23 cellular contexts compared by ENCODE assay signal in the genomic region with DNA sequence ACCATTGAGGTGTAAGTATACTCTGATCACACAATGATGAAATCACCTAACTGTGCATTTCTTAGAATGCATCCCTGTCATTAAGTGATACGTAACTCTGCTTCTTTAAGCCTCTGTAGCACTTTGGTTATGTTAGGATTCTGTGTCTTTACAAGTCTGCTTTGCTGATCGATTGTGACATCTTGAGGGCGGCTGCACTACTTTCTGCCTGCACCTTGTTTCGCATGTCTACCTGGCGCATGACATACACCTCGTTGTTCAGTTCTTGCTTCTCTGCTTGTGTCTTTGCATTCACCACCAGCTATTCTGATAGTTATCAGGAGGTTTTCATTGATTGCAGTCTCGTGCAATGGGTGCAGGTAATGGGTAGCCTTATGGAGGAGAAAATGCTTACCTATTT.
"Had no signal": no experiment of that assay in that cellular context is flagged by ENCODE, and none has a peak within 500 bp of the region (broad histone marks: within the 10 kb centered on the region; RNA-seq: fewer than 3 reads in every experiment).

No MANE protein-coding gene starts in this region.

- ATAC-seq: Panc1, PC-3 had no signal

- H3K9me3 ChIP-seq: SK-N-SH had no signal

- H3K4me2 ChIP-seq: SK-N-SH had no signal

- DNase-seq: IMR-90; Karpas-422; KG1; MM.1S; NCI-H1092 treated with DMSO at 0.1 percent for 48 hours; NCI-H1436; NCI-H187; NCI-H2029; NCI-H2081 treated with DMSO at 0.1 percent for 48 hours; NCI-H2171; NCI-H226; NCI-H446; NCI-H510A; NCI-H524 treated with DMSO at 0.1 percent for 48 hours; NCI-H69; NCI-H774; NK-92 treated with Interleukin-12 subunit alpha and Interleukin-12 subunit beta, amount 100 ng/mL, for 24 hours; PC-3; SHP77; SK-N-SH; SW 1271 had no signal

- H3K9ac ChIP-seq: SK-N-SH had no signal

- H3K27ac ChIP-seq: RWPE1 had no signal
